ENCODE assay signal across 1 cellular context in the genomic region with DNA sequence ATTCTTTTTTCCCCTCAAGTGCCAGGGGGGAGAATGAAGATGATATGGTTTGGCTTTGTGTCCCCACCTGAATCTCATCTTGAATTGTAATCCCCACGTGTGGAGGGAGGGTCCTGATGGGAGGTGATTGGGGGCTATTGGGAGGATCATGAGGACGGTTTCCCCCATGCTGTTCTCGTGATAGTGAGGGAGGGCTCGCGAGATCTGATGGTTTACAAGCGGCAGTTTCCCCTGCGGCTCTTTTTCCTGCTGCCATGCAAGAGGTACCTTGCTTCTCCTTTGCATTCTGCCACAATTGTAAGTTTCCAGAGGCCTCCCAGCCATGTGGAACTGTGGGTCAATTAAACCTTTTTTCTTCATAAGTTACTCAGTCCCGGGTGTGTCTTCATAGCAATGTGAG.
TF ChIP-seq lines count a peak whose summit lies in the region.

No MANE protein-coding gene starts in this region.

TF ChIP-seq in GM23338, 12 proteins besides CTCF, POLR2A, EP300 and RAD21 (continued from another document):
- TF ChIP-seq, protein P1, sequence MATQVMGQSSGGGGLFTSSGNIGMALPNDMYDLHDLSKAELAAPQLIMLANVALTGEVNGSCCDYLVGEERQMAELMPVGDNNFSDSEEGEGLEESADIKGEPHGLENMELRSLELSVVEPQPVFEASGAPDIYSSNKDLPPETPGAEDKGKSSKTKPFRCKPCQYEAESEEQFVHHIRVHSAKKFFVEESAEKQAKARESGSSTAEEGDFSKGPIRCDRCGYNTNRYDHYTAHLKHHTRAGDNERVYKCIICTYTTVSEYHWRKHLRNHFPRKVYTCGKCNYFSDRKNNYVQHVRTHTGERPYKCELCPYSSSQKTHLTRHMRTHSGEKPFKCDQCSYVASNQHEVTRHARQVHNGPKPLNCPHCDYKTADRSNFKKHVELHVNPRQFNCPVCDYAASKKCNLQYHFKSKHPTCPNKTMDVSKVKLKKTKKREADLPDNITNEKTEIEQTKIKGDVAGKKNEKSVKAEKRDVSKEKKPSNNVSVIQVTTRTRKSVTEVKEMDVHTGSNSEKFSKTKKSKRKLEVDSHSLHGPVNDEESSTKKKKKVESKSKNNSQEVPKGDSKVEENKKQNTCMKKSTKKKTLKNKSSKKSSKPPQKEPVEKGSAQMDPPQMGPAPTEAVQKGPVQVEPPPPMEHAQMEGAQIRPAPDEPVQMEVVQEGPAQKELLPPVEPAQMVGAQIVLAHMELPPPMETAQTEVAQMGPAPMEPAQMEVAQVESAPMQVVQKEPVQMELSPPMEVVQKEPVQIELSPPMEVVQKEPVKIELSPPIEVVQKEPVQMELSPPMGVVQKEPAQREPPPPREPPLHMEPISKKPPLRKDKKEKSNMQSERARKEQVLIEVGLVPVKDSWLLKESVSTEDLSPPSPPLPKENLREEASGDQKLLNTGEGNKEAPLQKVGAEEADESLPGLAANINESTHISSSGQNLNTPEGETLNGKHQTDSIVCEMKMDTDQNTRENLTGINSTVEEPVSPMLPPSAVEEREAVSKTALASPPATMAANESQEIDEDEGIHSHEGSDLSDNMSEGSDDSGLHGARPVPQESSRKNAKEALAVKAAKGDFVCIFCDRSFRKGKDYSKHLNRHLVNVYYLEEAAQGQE (IDR thresholded peaks at IDR 0.05; ENCODE audit: unreplicated experiment) = no peak
- TF ChIP-seq, protein P2, sequence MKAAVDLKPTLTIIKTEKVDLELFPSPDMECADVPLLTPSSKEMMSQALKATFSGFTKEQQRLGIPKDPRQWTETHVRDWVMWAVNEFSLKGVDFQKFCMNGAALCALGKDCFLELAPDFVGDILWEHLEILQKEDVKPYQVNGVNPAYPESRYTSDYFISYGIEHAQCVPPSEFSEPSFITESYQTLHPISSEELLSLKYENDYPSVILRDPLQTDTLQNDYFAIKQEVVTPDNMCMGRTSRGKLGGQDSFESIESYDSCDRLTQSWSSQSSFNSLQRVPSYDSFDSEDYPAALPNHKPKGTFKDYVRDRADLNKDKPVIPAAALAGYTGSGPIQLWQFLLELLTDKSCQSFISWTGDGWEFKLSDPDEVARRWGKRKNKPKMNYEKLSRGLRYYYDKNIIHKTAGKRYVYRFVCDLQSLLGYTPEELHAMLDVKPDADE (IDR thresholded peaks at IDR 0.05) = no peak
- TF ChIP-seq EZH2 (IDR thresholded peaks at IDR 0.05; ENCODE audit: low read depth, unreplicated experiment) = no peak
